8 cellular contexts compared by ENCODE assay signal in genomic region chr22:38681784-38682335, GRCh38. TPM values are rescaled to one million over a fixed set of nuclear protein-coding genes. Genes with fewer than 3 reads are reported as not detected.
DNase-seq lines count a peak whose midpoint lies in the region; ATAC-seq and TF ChIP-seq lines count a peak whose summit lies in the region.

Gene TOMM22 (plus strand): TSS chr22:38681957. CDS start chr22:38681979, 22 bp downstream.

- peaks cover 0 to 2% (median 0%) of the 10 kb centered on the region in 11 donors for H3K9me3 Mint-ChIP-seq in naive thymus-derived CD4-positive, alpha-beta T cell

- peaks cover 4% of the 10 kb centered on the region; the same call in 1 of the 2 replicates for H3K36me3 ChIP-seq in KMS-11 (ENCODE audit: insufficient read depth)
- peaks cover 0 to 44% (median 8%) of the 10 kb centered on the region in 3 experiments for H3K36me3 ChIP-seq in naive thymus-derived CD4-positive, alpha-beta T cell (ENCODE audit: control insufficient read depth in 2 of 3, insufficient read depth in 3 of 3, low read length in 3 of 3)

- peak; percentile 76 for ATAC-seq in GM21717 (IDR thresholded peaks at IDR 0.05; ENCODE audit: unreplicated experiment)
- ATAC-seq in naive thymus-derived CD4-positive, alpha-beta T cell, result peak; percentile 98

- peak within 1 kb of the TSS; percentile 79 for H3K4me2 ChIP-seq in KMS-11

- H3K4me3 Mint-ChIP-seq in naive thymus-derived CD4-positive, alpha-beta T cell, result peak within 1 kb of the TSS; percentile 93 to 100 (median 99)

- H3K27ac ChIP-seq in KMS-11, result peak within 1 kb of the TSS; percentile 67
- peak within 1 kb of the TSS; percentile 87 for H3K27ac ChIP-seq in naive thymus-derived CD4-positive, alpha-beta T cell (ENCODE audit: low read depth, low read length)

- H3K36me3 Mint-ChIP-seq in naive thymus-derived CD4-positive, alpha-beta T cell, result peaks cover 0 to 21% (median 12%) of the 10 kb centered on the region in 5 donors

- peaks cover 9% of the 10 kb centered on the region for H3K79me2 ChIP-seq in KMS-11 (ENCODE audit: insufficient read depth, low read depth)

- peak within 1 kb of the TSS; percentile 89 to 99 (median 98) for H3K27ac Mint-ChIP-seq in naive thymus-derived CD4-positive, alpha-beta T cell

- H4K20me1 ChIP-seq in KMS-11 (ENCODE audit: insufficient read depth), result no peaks in the 10 kb centered on the region

- intact Hi-C loops in naive thymus-derived CD4-positive, alpha-beta T cell (cut with micrococcal nuclease), result loop anchor here (1.0 to 5.0 kb wide), 7 partner anchors 18 to 625 kb away; partner anchors contain the start of genes GTPBP1 (in 2 of the 2), CBY1 (in 1 of the 2), DDX17 (in 1 of the 2) and FAM227A (in 1 of the 2)

- POLR2A ChIA-PET in naive thymus-derived CD4-positive, alpha-beta T cell (lab: Charles Lee), result interaction anchor here (0.5 to 3.7 kb wide), 17 partner anchors 8 to 630 kb away, joined by 3 to 34 read pairs (median 4); partner anchors contain the start of genes CBY1, GTPBP1 and JOSD1

- no peaks in the 10 kb centered on the region for H3K27me3 Mint-ChIP-seq in naive thymus-derived CD4-positive, alpha-beta T cell

- TF ChIP-seq CTCF in KMS-11 (conservative IDR thresholded peaks at IDR 0.05; ENCODE audit: low read depth, low read length), result peak; percentile 36; the same call in 1 of the 2 replicates

- H3K9me3 ChIP-seq in naive thymus-derived CD4-positive, alpha-beta T cell (ENCODE audit: control insufficient read depth in 2 of 3, low read length in 3 of 3), result no peaks in the 10 kb centered on the region

- CTCF ChIA-PET in naive thymus-derived CD4-positive, alpha-beta T cell (lab: Charles Lee), result interaction anchor here (0.6 to 2.4 kb wide), 9 partner anchors 8 to 613 kb away, joined by 3 to 22 read pairs (median 4); partner anchors contain the start of genes GTPBP1 and JOSD1

- peak within 1 kb of the TSS; percentile 48 for H3K4me3 ChIP-seq in KMS-11 (IDR thresholded peaks at IDR 0.05; ENCODE audit: insufficient read depth, low read depth, low read length)
- peak within 1 kb of the TSS; percentile 85 for H3K4me3 ChIP-seq in naive thymus-derived CD4-positive, alpha-beta T cell (ENCODE audit: low read length)

- peak; percentile 57 for DNase-seq in DMS79 treated with DMSO at 0.1 percent for 48 hours (lab: John Stamatoyannopoulos, UW)
- peak; percentile 90 for DNase-seq in RKO (ENCODE audit: low spot score)
- peak; percentile 79 for DNase-seq in activated T-helper 1 cell treated with Interleukin-2 at 50 U/mL for 16 hours (ENCODE audit: low read depth)
- peak; percentile 83 for DNase-seq in fibroblast of gingiva (ENCODE audit: low read depth)
- DNase-seq in naive thymus-derived CD4-positive, alpha-beta T cell, result peak; percentile 74 to 88 (median 83)
- DNase-seq in stimulated activated naive CD4-positive, alpha-beta T cell (lab: John Stamatoyannopoulos, UW), result peak; percentile 70 to 84 (median 74)

- peaks cover 4% of the 10 kb centered on the region for H3K4me1 ChIP-seq in KMS-11 (ENCODE audit: low read depth, poor library complexity, severe bottlenecking)
- H3K4me1 ChIP-seq in naive thymus-derived CD4-positive, alpha-beta T cell (ENCODE audit: control insufficient read depth in 2 of 2, insufficient read depth in 2 of 2, low read length in 2 of 2), result peaks cover 5 to 11% of the 10 kb centered on the region in 2 donors

- peaks cover 12 to 28% (median 24%) of the 10 kb centered on the region in 7 donors for H3K4me1 Mint-ChIP-seq in naive thymus-derived CD4-positive, alpha-beta T cell

- peak within 1 kb of the TSS; percentile 91 for H2AFZ ChIP-seq in KMS-11 (ENCODE audit: low read depth)

- no peaks in the 10 kb centered on the region for H3K27me3 ChIP-seq in KMS-11 (ENCODE audit: insufficient read depth, low read depth)
- no peaks in the 10 kb centered on the region for H3K27me3 ChIP-seq in naive thymus-derived CD4-positive, alpha-beta T cell (ENCODE audit: control insufficient read depth in 2 of 2, insufficient read depth in 2 of 2, low read length in 2 of 2)

- H3K9ac ChIP-seq in KMS-11, result peak within 1 kb of the TSS; percentile 89

RNA-seq across cellular contexts. Expression of gene TOMM22, which starts in this region (rescaled TPM):
- 10 to 100 TPM; 45.0 to 92.4 (median 50.6) TPM for total RNA-seq in naive thymus-derived CD4-positive, alpha-beta T cell
- polyA plus RNA-seq in naive thymus-derived CD4-positive, alpha-beta T cell, result 10 to 100 TPM; 47.3 to 53.1 TPM

Comparison
In these comparisons a context has a peak if more than half of its experiments do, and no peak if none do; other contexts are left out.
1. Peak in every context shown above with its lines: DNase-seq, ATAC-seq, H3K4me3 ChIP-seq and H3K27ac ChIP-seq.